Comparison of ENCODE assay signal across 8 cellular contexts in genomic region chr1:198771562-198772153, GRCh38.
DNase-seq lines count a peak whose midpoint lies in the region; ATAC-seq and TF ChIP-seq lines count a peak whose summit lies in the region.

No MANE protein-coding gene starts in this region.

- H3K27ac ChIP-seq in brain microvascular endothelial cell = no peak overlapping the region
- H3K27ac ChIP-seq in CD8-positive, alpha-beta memory T cell (ENCODE audit: low read depth, low read length) = no peak overlapping the region

- no peaks in the 10 kb centered on the region for H3K9me3 ChIP-seq in CD8-positive, alpha-beta memory T cell (ENCODE audit: low read length)

- DNase-seq in stimulated activated naive CD8-positive, alpha-beta T cell treated with anti-CD3 and anti-CD28 coated beads, Interleukin-15, amount 100 ng/mL, for 72 hours = no peak
- DNase-seq in stimulated activated naive CD8-positive, alpha-beta T cell treated with anti-CD3 and anti-CD28 coated beads, Interleukin-15, Interleukin-2, amounts not matched to agents 100 U/mL and 50 U/mL, for 24 hours = no peak
- DNase-seq in NCI-H2227 treated with DMSO at 0.1 percent for 48 hours (lab: John Stamatoyannopoulos, UW) = peak; percentile 69
- peak; percentile 74 for DNase-seq in brain microvascular endothelial cell
- DNase-seq in naive B cell = peak; percentile 19
- no peak for DNase-seq in CD8-positive, alpha-beta memory T cell

- H3K36me3 ChIP-seq in brain microvascular endothelial cell (replicated peaks) = no peaks in the 10 kb centered on the region
- no peaks in the 10 kb centered on the region for H3K36me3 ChIP-seq in CD8-positive, alpha-beta memory T cell (ENCODE audit: insufficient read depth, low read length)

- no peak overlapping the region for H3K27ac Mint-ChIP-seq in stimulated activated naive CD8-positive, alpha-beta T cell treated with anti-CD3 and anti-CD28 coated beads, Interleukin-15, amount 100 ng/mL, for 72 hours
- H3K27ac Mint-ChIP-seq in naive B cell = no peak overlapping the region
- H3K27ac Mint-ChIP-seq in CD8-positive, alpha-beta memory T cell = no peak overlapping the region

- H3K27me3 ChIP-seq in brain microvascular endothelial cell (replicated peaks) = no peaks in the 10 kb centered on the region
- no peaks in the 10 kb centered on the region for H3K27me3 ChIP-seq in CD8-positive, alpha-beta memory T cell (ENCODE audit: insufficient read depth, low read length, poor library complexity, severe bottlenecking)

- peaks cover 5% of the 10 kb centered on the region for H3K4me1 Mint-ChIP-seq in stimulated activated naive CD8-positive, alpha-beta T cell treated with anti-CD3 and anti-CD28 coated beads, Interleukin-15, amount 100 ng/mL, for 72 hours
- H3K4me1 Mint-ChIP-seq in naive B cell = peaks cover 0 to 4% (median 0%) of the 10 kb centered on the region in 3 donors
- H3K4me1 Mint-ChIP-seq in CD8-positive, alpha-beta memory T cell = peaks cover 0 to 1% (median 0%) of the 10 kb centered on the region in 3 donors

- H3K36me3 Mint-ChIP-seq in naive B cell = no peaks in the 10 kb centered on the region
- peaks cover 0 to 1% (median 0%) of the 10 kb centered on the region in 3 donors for H3K36me3 Mint-ChIP-seq in CD8-positive, alpha-beta memory T cell

- peaks cover 15% of the 10 kb centered on the region for H3K27me3 Mint-ChIP-seq in stimulated activated naive CD8-positive, alpha-beta T cell treated with anti-CD3 and anti-CD28 coated beads, Interleukin-15, amount 100 ng/mL, for 72 hours
- no peaks in the 10 kb centered on the region for H3K27me3 Mint-ChIP-seq in naive B cell
- peaks cover 0 to 4% of the 10 kb centered on the region in 2 donors for H3K27me3 Mint-ChIP-seq in CD8-positive, alpha-beta memory T cell

- peak; percentile 67 for ATAC-seq in stimulated activated naive CD8-positive, alpha-beta T cell treated with anti-CD3 and anti-CD28 coated beads, Interleukin-15, amount 100 ng/mL, for 72 hours
- ATAC-seq in stimulated activated naive CD8-positive, alpha-beta T cell treated with anti-CD3 and anti-CD28 coated beads, Interleukin-15, Interleukin-2, amounts not matched to agents 100 U/mL and 50 U/mL, for 24 hours = no peak
- ATAC-seq in naive B cell (ENCODE audit: low read depth in 2 of 2) (peak in 1 of 2 donors; percentile 46), HG03442 (IDR thresholded peaks at IDR 0.05; ENCODE audit: unreplicated experiment) (no peak), GM18909 (IDR thresholded peaks at IDR 0.05; ENCODE audit: poor library complexity, unreplicated experiment) (no peak)

- POLR2A ChIA-PET in CD8-positive, alpha-beta memory T cell (lab: Charles Lee) = no interaction called here

- no peaks in the 10 kb centered on the region for H3K9me3 Mint-ChIP-seq in stimulated activated naive CD8-positive, alpha-beta T cell treated with anti-CD3 and anti-CD28 coated beads, Interleukin-15, amount 100 ng/mL, for 72 hours
- no peaks in the 10 kb centered on the region for H3K9me3 Mint-ChIP-seq in naive B cell
- no peaks in the 10 kb centered on the region for H3K9me3 Mint-ChIP-seq in CD8-positive, alpha-beta memory T cell

- CTCF ChIA-PET in CD8-positive, alpha-beta memory T cell (lab: Charles Lee) = no interaction called here

- peak; percentile 61 for TF ChIP-seq CTCF in brain microvascular endothelial cell (IDR thresholded peaks at IDR 0.05; ENCODE audit: low read depth, low read length, missing control alignments)

- no peak overlapping the region for H3K4me3 ChIP-seq in brain microvascular endothelial cell (ENCODE audit: low read depth, low read length)
- no peak overlapping the region for H3K4me3 ChIP-seq in CD8-positive, alpha-beta memory T cell (ENCODE audit: low read length)

- in situ Hi-C loops in brain microvascular endothelial cell (cut with HindIII; ENCODE audit: low pct_ligation_motif_present, low sequenced_read_pairs) = no loop called here

- H3K4me3 Mint-ChIP-seq in stimulated activated naive CD8-positive, alpha-beta T cell treated with anti-CD3 and anti-CD28 coated beads, Interleukin-15, amount 100 ng/mL, for 72 hours = no peak overlapping the region
- H3K4me3 Mint-ChIP-seq in naive B cell = no peak overlapping the region
- no peak overlapping the region for H3K4me3 Mint-ChIP-seq in CD8-positive, alpha-beta memory T cell

- no peaks in the 10 kb centered on the region for H3K4me1 ChIP-seq in CD8-positive, alpha-beta memory T cell (ENCODE audit: insufficient read depth, low read length)

Comparison
In these comparisons a context has a peak if more than half of its experiments do, and no peak if none do; other contexts are left out.
1. DNase-seq: peak in NCI-H2227 treated with DMSO at 0.1 percent for 48 hours (single experiment), brain microvascular endothelial cell (single experiment) and naive B cell (single experiment); none in stimulated activated naive CD8-positive, alpha-beta T cell treated with anti-CD3 and anti-CD28 coated beads, Interleukin-15, amount 100 ng/mL, for 72 hours (0 of 2), stimulated activated naive CD8-positive, alpha-beta T cell treated with anti-CD3 and anti-CD28 coated beads, Interleukin-15, Interleukin-2, amounts not matched to agents 100 U/mL and 50 U/mL, for 24 hours (single experiment) and CD8-positive, alpha-beta memory T cell (0 of 5).